Comparison of ENCODE assay signal across 7 cellular contexts in genomic region chr6:165855856-165856255, GRCh38.
"Had no signal": no experiment of that assay in that cellular context is flagged by ENCODE, and none has a peak within 500 bp of the region (broad histone marks: within the 10 kb centered on the region; RNA-seq: fewer than 3 reads in every experiment).

No MANE protein-coding gene starts in this region.

- H3K27ac ChIP-seq: HL-60 had no signal

- ATAC-seq: HepG2, K562 had no signal

- H3K4me3 ChIP-seq: K562 had no signal

- DNase-seq: IMR-90, KBM-7, KG1 had no signal

- FAIRE-seq: HepG2, HTR-8/SVneo, K562 had no signal
